8 cellular contexts compared by ENCODE assay signal in genomic region chr16:2429037-2429770, GRCh38. TPM values are rescaled to one million over a fixed set of nuclear protein-coding genes. Genes with fewer than 3 reads are reported as not detected.
DNase-seq lines count a peak whose midpoint lies in the region; ATAC-seq and TF ChIP-seq lines count a peak whose summit lies in the region.

TSS of gene CCNF (plus strand) at chr16:2429447. CDS start at chr16:2429482, 35 bp downstream.

- H3K36me3 Mint-ChIP-seq in activated naive CD8-positive, alpha-beta T cell treated with anti-CD3 and anti-CD28 coated beads, Interleukin-2, amount 50 U/mL, for 24 hours (ENCODE audit: low read depth), result peaks cover 26% of the 10 kb centered on the region

- peak within 1 kb of the TSS; percentile 82 for H3K4me3 ChIP-seq in GM12865 (ENCODE audit: low read depth, low read length)
- peak within 1 kb of the TSS; percentile 56 for H3K4me3 ChIP-seq in cardiac muscle cell
- peak within 1 kb of the TSS; percentile 84 for H3K4me3 ChIP-seq in parathyroid adenoma (ENCODE audit: low read depth, low read length)
- H3K4me3 ChIP-seq in tibial nerve, result peak within 1 kb of the TSS; percentile 79 to 96 (median 93)

- 1 to 2% methylated on average over 32 to 38 of the region's 102 CpGs for WGBS in tibial nerve, 2 donors

- peaks cover 5% of the 10 kb centered on the region for H3K4me1 ChIP-seq in cardiac muscle cell (ENCODE audit: low read depth)
- peaks cover 10% of the 10 kb centered on the region for H3K4me1 ChIP-seq in parathyroid adenoma
- H3K4me1 ChIP-seq in tibial nerve, result peaks cover 0 to 19% (median 10%) of the 10 kb centered on the region in 4 donors

- peak within 1 kb of the TSS; percentile 90 for H3K4me3 Mint-ChIP-seq in activated naive CD8-positive, alpha-beta T cell treated with anti-CD3 and anti-CD28 coated beads, Interleukin-2, amount 50 U/mL, for 24 hours

- H3K36me3 ChIP-seq in cardiac muscle cell (peaks cover 8% of the 10 kb centered on the region), parathyroid adenoma (ENCODE audit: control insufficient read depth, insufficient read depth, low read length) (no peaks in the 10 kb centered on the region), tibial nerve (peaks cover 0 to 15% (median 0%) of the 10 kb centered on the region in 3 donors)

- DNase-seq in GM12865 (ENCODE audit: low read depth) (peak; percentile 97), NCI-H128 (lab: John Stamatoyannopoulos, UW; ENCODE audit: unreplicated experiment) (peak; percentile 90), SW480 (ENCODE audit: low spot score) (peak; percentile 90), cardiac muscle cell (ENCODE audit: low read depth in 1 of 2, low spot score in 1 of 2) (peak; percentile 96 to 97), tibial nerve (ENCODE audit: low spot score in 2 of 2) (peak; percentile 94 to 95)
- peak; percentile 99 for DNase-seq in activated naive CD8-positive, alpha-beta T cell treated with anti-CD3 and anti-CD28 coated beads, Interleukin-2, amount 50 U/mL, for 24 hours

- peak in 1 of 2 donors; percentile 46 for TF ChIP-seq POLR2A in tibial nerve (IDR thresholded peaks at IDR 0.05)

- no peaks in the 10 kb centered on the region for H3K9me3 Mint-ChIP-seq in activated naive CD8-positive, alpha-beta T cell treated with anti-CD3 and anti-CD28 coated beads, Interleukin-2, amount 50 U/mL, for 24 hours

- H3K27ac ChIP-seq in cardiac muscle cell (peak within 1 kb of the TSS; percentile 14), parathyroid adenoma (peak within 1 kb of the TSS; percentile 62), tibial nerve (peak within 1 kb of the TSS; percentile 77 to 89 (median 83))

- H3K27me3 Mint-ChIP-seq in activated naive CD8-positive, alpha-beta T cell treated with anti-CD3 and anti-CD28 coated beads, Interleukin-2, amount 50 U/mL, for 24 hours, result no peaks in the 10 kb centered on the region

- TF ChIP-seq CTCF in GM12865 (IDR thresholded peaks at IDR 0.05; ENCODE audit: insufficient read depth, low read depth, low read length, missing control alignments), result no peak
- no peak for TF ChIP-seq CTCF in cardiac muscle cell (IDR thresholded peaks at IDR 0.05; ENCODE audit: low read depth, low read length)
- peak; percentile 7 for TF ChIP-seq CTCF in parathyroid adenoma (IDR thresholded peaks at IDR 0.05)
- peak in 2 of 5 experiments; percentile 32 to 46 for TF ChIP-seq CTCF in tibial nerve (IDR thresholded peaks at IDR 0.05)

- peaks cover 18% of the 10 kb centered on the region for H3K4me1 Mint-ChIP-seq in activated naive CD8-positive, alpha-beta T cell treated with anti-CD3 and anti-CD28 coated beads, Interleukin-2, amount 50 U/mL, for 24 hours

- peak within 1 kb of the TSS; percentile 100 for H2AFZ ChIP-seq in parathyroid adenoma

- H3K4me2 ChIP-seq in parathyroid adenoma (ENCODE audit: low read length), result peak within 1 kb of the TSS; percentile 94

- H3K9me3 ChIP-seq in cardiac muscle cell (ENCODE audit: low read depth), result no peaks in the 10 kb centered on the region
- H3K9me3 ChIP-seq in parathyroid adenoma (ENCODE audit: control insufficient read depth, low read length), result no peaks in the 10 kb centered on the region
- H3K9me3 ChIP-seq in tibial nerve, result no peaks in the 10 kb centered on the region

- TF ChIP-seq EP300 in tibial nerve (IDR thresholded peaks at IDR 0.05), result peak in 1 of 2 donors; percentile 49

- no peaks in the 10 kb centered on the region for H3K79me2 ChIP-seq in parathyroid adenoma

- peak within 1 kb of the TSS; percentile 54 for H3K27ac Mint-ChIP-seq in activated naive CD8-positive, alpha-beta T cell treated with anti-CD3 and anti-CD28 coated beads, Interleukin-2, amount 50 U/mL, for 24 hours

- no peaks in the 10 kb centered on the region for H3K27me3 ChIP-seq in cardiac muscle cell
- H3K27me3 ChIP-seq in parathyroid adenoma (ENCODE audit: control insufficient read depth, insufficient read depth, low read length), result no peaks in the 10 kb centered on the region
- no peaks in the 10 kb centered on the region for H3K27me3 ChIP-seq in tibial nerve

- ATAC-seq in HG02678 (IDR thresholded peaks at IDR 0.05; ENCODE audit: unreplicated experiment), result peak; percentile 87
- peak; percentile 96 for ATAC-seq in activated naive CD8-positive, alpha-beta T cell treated with anti-CD3 and anti-CD28 coated beads, Interleukin-2, amount 50 U/mL, for 24 hours

- peak within 1 kb of the TSS; percentile 35 for H3K9ac ChIP-seq in parathyroid adenoma

RNA-seq across cellular contexts. Expression of gene CCNF, which starts in this region (rescaled TPM):
- total RNA-seq in cardiac muscle cell, result 10.5 and 44.0 TPM in 2 replicates
- 9.2 and 48.2 TPM in 2 replicates for polyA plus RNA-seq in cardiac muscle cell
- 1 to 10 TPM; 1.6 to 3.0 (median 2.0) TPM for total RNA-seq in tibial nerve

Comparison
In these comparisons a context has a peak if more than half of its experiments do, and no peak if none do; other contexts are left out.
1. Peak in every context shown above with its lines: DNase-seq, ATAC-seq, H3K4me3 ChIP-seq and H3K27ac ChIP-seq.
2. H3K27ac ChIP-seq: peak in every context shown above with its lines; median percentile 83 in tibial nerve; 62 in parathyroid adenoma; 14 in cardiac muscle cell.